Comparison of ENCODE assay signal across 8 cellular contexts in the genomic region with DNA sequence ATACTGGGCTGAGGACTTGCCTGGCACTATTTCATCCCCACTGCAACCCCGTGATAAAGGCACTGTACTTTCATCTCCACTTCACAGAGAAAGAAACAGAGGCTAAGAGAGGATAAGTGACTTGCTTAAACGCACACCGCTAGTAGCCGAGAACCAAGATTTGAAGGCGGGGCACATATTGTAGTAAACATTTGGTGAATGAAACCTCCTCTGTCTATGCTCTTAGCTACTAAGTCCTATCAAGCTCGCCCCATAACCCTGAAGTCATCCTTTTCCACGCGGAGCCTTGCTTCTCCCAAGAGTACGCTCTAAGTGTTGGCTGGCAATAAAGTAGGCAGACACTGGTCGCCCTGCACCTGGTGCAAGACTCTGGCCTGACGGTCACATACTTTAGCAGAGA. TPM values are rescaled to one million over a fixed set of nuclear protein-coding genes. Genes with fewer than 3 reads are reported as not detected.
DNase-seq lines count a peak whose midpoint lies in the region; ATAC-seq and TF ChIP-seq lines count a peak whose summit lies in the region.

No MANE protein-coding gene starts in this region.

- DNase-seq in CD4-positive, CD25-positive, alpha-beta regulatory T cell, result no peak
- DNase-seq in PC-3, result no peak
- DNase-seq in SHP77 treated with DMSO at 0.1 percent for 48 hours (lab: John Stamatoyannopoulos, UW), result no peak
- DNase-seq in cerebellum (ENCODE audit: low spot score), result no peak
- no peak for DNase-seq in NCI-H2029 treated with DMSO at 0.1 percent for 48 hours (lab: John Stamatoyannopoulos, UW)

- no peaks in the 10 kb centered on the region for H4K20me1 ChIP-seq in PC-3 (ENCODE audit: low read length)

- no peaks in the 10 kb centered on the region for H3F3A ChIP-seq in PC-3 (ENCODE audit: low read length, unreplicated experiment)

- no peak overlapping the region for H3K9ac ChIP-seq in PC-3 (ENCODE audit: low read length)

- no peak overlapping the region for H3K27ac Mint-ChIP-seq in CD4-positive, CD25-positive, alpha-beta regulatory T cell

- H3K4me3 Mint-ChIP-seq in CD4-positive, CD25-positive, alpha-beta regulatory T cell, result peak overlapping the region; percentile 39 to 80 (median 79)

- TF ChIP-seq CTCF in PC-3 (conservative IDR thresholded peaks at IDR 0.05; ENCODE audit: low read depth, low read length), result no peak

- intact Hi-C loops in PC-3 (cut with micrococcal nuclease), result no loop called here

- ATAC-seq in CD4-positive, CD25-positive, alpha-beta regulatory T cell (ENCODE audit: low read depth in 2 of 2), result no peak
- ATAC-seq in PC-3 (no peak), GM21723 (IDR thresholded peaks at IDR 0.05; ENCODE audit: unreplicated experiment) (no peak)

- H3K4me1 ChIP-seq in CD4-positive, CD25-positive, alpha-beta regulatory T cell (ENCODE audit: control insufficient read depth, insufficient read depth, low read length, poor library complexity, severe bottlenecking), result peaks cover 12% of the 10 kb centered on the region
- H3K4me1 ChIP-seq in PC-3 (ENCODE audit: insufficient read depth, low read length), result peaks cover 14% of the 10 kb centered on the region
- H3K4me1 ChIP-seq in esophagus (ENCODE audit: control insufficient read depth in 2 of 2, insufficient read depth in 2 of 2, low read length in 1 of 2), result peaks cover 4% of the 10 kb centered on the region in 2 donors
- peaks cover 11% of the 10 kb centered on the region for H3K4me1 ChIP-seq in neuron (ENCODE audit: insufficient read depth, low read length)

- H3K27ac ChIP-seq in CD4-positive, CD25-positive, alpha-beta regulatory T cell (ENCODE audit: insufficient read depth, low read length, poor library complexity, severe bottlenecking), result no peak overlapping the region
- H3K27ac ChIP-seq in PC-3 (ENCODE audit: low read length) (no peak overlapping the region), esophagus (ENCODE audit: low read depth in 2 of 2, low read length in 1 of 2) (no peak overlapping the region)

- peak overlapping the region; percentile 89 for H3K4me2 ChIP-seq in PC-3 (ENCODE audit: low read length)

- 78% methylated on average over 11 of the region's 11 CpGs for WGBS in esophagus, 2 donors

- H3K27me3 Mint-ChIP-seq in CD4-positive, CD25-positive, alpha-beta regulatory T cell, result peaks cover 17% of the 10 kb centered on the region

- POLR2A ChIA-PET in PC-3 (lab: Charles Lee; ENCODE audit: unreplicated experiment), result no interaction called here

- peaks cover 0 to 22% (median 10%) of the 10 kb centered on the region in 4 donors for H3K4me1 Mint-ChIP-seq in CD4-positive, CD25-positive, alpha-beta regulatory T cell

- peaks cover 5% of the 10 kb centered on the region for H3K36me3 Mint-ChIP-seq in CD4-positive, CD25-positive, alpha-beta regulatory T cell

- peaks cover 55% of the 10 kb centered on the region for H3K79me2 ChIP-seq in PC-3 (ENCODE audit: low read length)

- no peaks in the 10 kb centered on the region for H3K36me3 ChIP-seq in CD4-positive, CD25-positive, alpha-beta regulatory T cell (ENCODE audit: control insufficient read depth, insufficient read depth, low read length)
- no peaks in the 10 kb centered on the region for H3K36me3 ChIP-seq in PC-3 (ENCODE audit: low read depth, low read length)
- H3K36me3 ChIP-seq in esophagus (ENCODE audit: control insufficient read depth in 2 of 2, insufficient read depth in 2 of 2, low read length in 1 of 2), result no peaks in the 10 kb centered on the region
- H3K36me3 ChIP-seq in neuron (ENCODE audit: insufficient read depth, low read length), result no peaks in the 10 kb centered on the region

- H3K27me3 ChIP-seq in CD4-positive, CD25-positive, alpha-beta regulatory T cell (ENCODE audit: control insufficient read depth, insufficient read depth, low read length), result peaks cover 2% of the 10 kb centered on the region
- H3K27me3 ChIP-seq in PC-3 (ENCODE audit: low read length) (no peaks in the 10 kb centered on the region), esophagus (ENCODE audit: control insufficient read depth in 1 of 2, insufficient read depth in 2 of 2, low read length in 2 of 2) (no peaks in the 10 kb centered on the region), neuron (ENCODE audit: insufficient read depth, low read length) (no peaks in the 10 kb centered on the region)

- H3K9me3 Mint-ChIP-seq in CD4-positive, CD25-positive, alpha-beta regulatory T cell, result no peaks in the 10 kb centered on the region

- CTCF ChIA-PET in PC-3 (lab: Charles Lee), result no interaction called here

- H3K4me3 ChIP-seq in CD4-positive, CD25-positive, alpha-beta regulatory T cell (ENCODE audit: low read depth, low read length), result peak overlapping the region; percentile 21
- H3K4me3 ChIP-seq in PC-3 (ENCODE audit: low read length) (peak overlapping the region; percentile 91), esophagus (ENCODE audit: low read depth in 1 of 2, low read length in 2 of 2) (peak overlapping the region; percentile 19 to 67), neuron (ENCODE audit: low read length) (peak overlapping the region; percentile 77)

- H3K9me3 ChIP-seq in CD4-positive, CD25-positive, alpha-beta regulatory T cell (ENCODE audit: control insufficient read depth in 2 of 2, low read length in 2 of 2), result no peaks in the 10 kb centered on the region
- H3K9me3 ChIP-seq in PC-3 (ENCODE audit: low read length), result no peaks in the 10 kb centered on the region
- H3K9me3 ChIP-seq in esophagus (ENCODE audit: control insufficient read depth in 2 of 2, insufficient read depth in 1 of 2, low read depth in 1 of 2, low read length in 1 of 2), result no peaks in the 10 kb centered on the region
- no peaks in the 10 kb centered on the region for H3K9me3 ChIP-seq in neuron (ENCODE audit: low read length)

- no peaks in the 10 kb centered on the region for H3K9me2 ChIP-seq in PC-3 (replicated peaks; ENCODE audit: low read length)

- no TSS peak for BruUV-seq in PC-3 (replicated peaks; lab: Mats Ljungman, UMichigan)

- H2AFZ ChIP-seq in PC-3 (ENCODE audit: low read length) (no peak overlapping the region), neuron (ENCODE audit: low read depth, low read length) (no peak overlapping the region)

RNA-seq across cellular contexts. Expression of a gene that starts 1.1 kb away (rescaled TPM):
- total RNA-seq in CD4-positive, CD25-positive, alpha-beta regulatory T cell, result 2.0 TPM
- polyA plus RNA-seq in CD4-positive, CD25-positive, alpha-beta regulatory T cell, result 1 to 10 TPM; 1.7 to 6.3 (median 4.1) TPM
- 45.7 and 51.5 TPM in 2 replicates for total RNA-seq in PC-3 (2014; rRNA removed)
- 1 to 10 TPM; 2.0 to 7.2 TPM for polyA plus RNA-seq in esophagus
- 16.2 TPM for total RNA-seq in cerebellum

Comparison
In these comparisons a context has a peak if more than half of its experiments do, and no peak if none do; other contexts are left out.
1. H3K4me3 ChIP-seq: peak in every context shown above with its lines; median percentile 91 in PC-3; 77 in neuron; 43 in esophagus; 21 in CD4-positive, CD25-positive, alpha-beta regulatory T cell.